In the genomic region with DNA sequence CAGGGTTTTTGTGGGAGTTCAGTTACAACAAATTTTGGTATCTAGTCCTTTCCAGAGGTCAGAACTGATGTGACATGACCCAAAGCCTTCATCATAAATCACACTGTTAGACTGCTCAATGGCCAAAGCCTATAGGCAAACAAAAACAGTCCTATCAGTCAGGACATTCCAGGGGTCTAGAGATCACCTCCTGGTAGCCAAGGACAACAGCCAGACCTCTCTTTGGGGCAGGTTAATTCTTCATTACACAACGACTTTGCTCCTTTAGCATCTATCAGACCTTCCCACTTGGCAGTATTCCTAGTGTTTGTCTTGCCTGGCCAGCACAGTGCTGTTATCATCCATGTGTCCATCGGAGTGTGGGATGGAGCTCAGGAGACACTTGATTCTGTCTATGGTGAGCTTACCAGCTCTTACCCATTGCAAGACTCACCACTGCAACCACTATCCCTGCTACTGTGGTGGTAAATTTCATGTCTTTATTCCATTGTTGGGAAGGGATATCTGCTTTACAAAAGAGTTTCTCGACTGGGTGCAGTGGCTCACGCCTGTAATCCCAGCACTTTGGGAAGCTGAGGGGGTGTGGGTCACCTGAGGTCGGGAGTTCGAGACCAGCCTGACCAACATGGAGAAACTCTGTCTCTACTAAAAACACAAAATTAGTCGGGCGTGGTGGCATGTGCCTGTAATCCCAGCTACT, we compare ENCODE assay signal across 20 cellular contexts.
"Had no signal": no experiment of that assay in that cellular context is flagged by ENCODE, and none has a peak within 500 bp of the region (broad histone marks: within the 10 kb centered on the region; RNA-seq: fewer than 3 reads in every experiment).

No MANE protein-coding gene starts in this region.

- DNase-seq: activated CD4-positive, alpha-beta memory T cell treated with anti-CD3 and anti-CD28 coated beads for 36 hours; activated CD4-positive, alpha-beta T cell treated with anti-CD3 and anti-CD28 coated beads for 48 hours; activated naive CD4-positive, alpha-beta T cell treated with Interleukin-2 at 50 U/mL for 16 hours; activated naive CD8-positive, alpha-beta T cell treated with anti-CD3 and anti-CD28 coated beads for 36 hours; activated T-cell treated with anti-CD3 and anti-CD28 coated beads, Interleukin-2, amount 50 U/mL, for 4 hours; cerebellar nuclear complex; foreskin fibroblast; left lung; mammary epithelial cell; ovary; stimulated activated CD4-positive, alpha-beta T cell treated with anti-CD3 and anti-CD28 coated beads, Interleukin-1b, Interleukin-23, amount 100 ng/mL, for 48 hours; substantia nigra; SW 1271; T-helper 17 cell; tibial artery had no signal

- H3K4me1 ChIP-seq: left lung, prostate gland, tibial artery had no signal

- H3K27me3 Mint-ChIP-seq: activated CD4-positive, alpha-beta memory T cell treated with anti-CD3 and anti-CD28 coated beads for 36 hours; activated naive CD8-positive, alpha-beta T cell treated with anti-CD3 and anti-CD28 coated beads for 36 hours; stimulated activated naive CD8-positive, alpha-beta T cell treated with anti-CD3 and anti-CD28 coated beads, Interleukin-15, Interleukin-2, amounts not matched to agents 100 ng/mL and 50 ng/mL, for 24 hours had no signal

- H3K36me3 ChIP-seq: left lung, neutrophil, ovary, prostate gland, tibial artery had no signal

- ATAC-seq: activated T-cell treated with anti-CD3 and anti-CD28 coated beads, Interleukin-2, amount 50 U/mL, for 4 hours; left lung; T-helper 17 cell had no signal

- H3K9me3 ChIP-seq: left lung, neutrophil, ovary, prostate gland, tibial artery had no signal

- H3K4me1 Mint-ChIP-seq: mesothelial cell of epicardium, nephron, T-helper 17 cell had no signal

- H3K27ac Mint-ChIP-seq: activated CD4-positive, alpha-beta memory T cell treated with anti-CD3 and anti-CD28 coated beads for 36 hours; activated naive CD8-positive, alpha-beta T cell treated with anti-CD3 and anti-CD28 coated beads for 36 hours; mesothelial cell of epicardium; nephron; stimulated activated naive CD8-positive, alpha-beta T cell treated with anti-CD3 and anti-CD28 coated beads, Interleukin-15, Interleukin-2, amounts not matched to agents 100 ng/mL and 50 ng/mL, for 24 hours; T-helper 17 cell had no signal

- H3K27ac ChIP-seq: left lung, neutrophil, ovary, prostate gland, tibial artery had no signal

- H3K36me3 Mint-ChIP-seq: activated CD4-positive, alpha-beta memory T cell treated with anti-CD3 and anti-CD28 coated beads for 36 hours; activated naive CD8-positive, alpha-beta T cell treated with anti-CD3 and anti-CD28 coated beads for 36 hours; mesothelial cell of epicardium had no signal

- H3K9me3 Mint-ChIP-seq: activated CD4-positive, alpha-beta memory T cell treated with anti-CD3 and anti-CD28 coated beads for 36 hours; activated naive CD8-positive, alpha-beta T cell treated with anti-CD3 and anti-CD28 coated beads for 36 hours; activated T-cell treated with anti-CD3 and anti-CD28 coated beads, Interleukin-2, amount 50 U/mL, for 4 hours; mesothelial cell of epicardium; nephron; stimulated activated naive CD8-positive, alpha-beta T cell treated with anti-CD3 and anti-CD28 coated beads, Interleukin-15, Interleukin-2, amounts not matched to agents 100 ng/mL and 50 ng/mL, for 24 hours had no signal

- H3K27me3 ChIP-seq: left lung, neutrophil, ovary, tibial artery had no signal

- H3K4me3 Mint-ChIP-seq: activated CD4-positive, alpha-beta memory T cell treated with anti-CD3 and anti-CD28 coated beads for 36 hours; activated naive CD8-positive, alpha-beta T cell treated with anti-CD3 and anti-CD28 coated beads for 36 hours; activated T-cell treated with anti-CD3 and anti-CD28 coated beads, Interleukin-2, amount 50 U/mL, for 4 hours; mesothelial cell of epicardium; nephron; stimulated activated naive CD8-positive, alpha-beta T cell treated with anti-CD3 and anti-CD28 coated beads, Interleukin-15, Interleukin-2, amounts not matched to agents 100 ng/mL and 50 ng/mL, for 24 hours; T-helper 17 cell had no signal

- H3K4me3 ChIP-seq: left lung, ovary, prostate gland, tibial artery had no signal
